1 cellular context compared by ENCODE assay signal in genomic region chr7:150801946-150802771, GRCh38.
TF ChIP-seq lines count a peak whose summit lies in the region.

No MANE protein-coding gene starts in this region.

TF ChIP-seq in GM23338, 12 proteins besides CTCF, POLR2A, EP300 and RAD21 (continued from another document):
- TF ChIP-seq ZNF462 (CRISPR knock-in tag; IDR thresholded peaks at IDR 0.05) (no peak), ZNF331 (CRISPR knock-in tag; IDR thresholded peaks at IDR 0.05; ENCODE audit: low read depth) (no peak), EZH2 (IDR thresholded peaks at IDR 0.05; ENCODE audit: low read depth, unreplicated experiment) (no peak), ZNF114 (CRISPR knock-in tag; IDR thresholded peaks at IDR 0.05) (no peak), EZH2phosphoT487 (IDR thresholded peaks at IDR 0.05; ENCODE audit: unreplicated experiment) (no peak), NANOG (IDR thresholded peaks at IDR 0.05; ENCODE audit: borderline replicate concordance) (no peak), STAT1 (IDR thresholded peaks at IDR 0.05; ENCODE audit: unreplicated experiment) (no peak), CREB1 (CRISPR knock-in tag; IDR thresholded peaks at IDR 0.05; ENCODE audit: low read depth) (no peak)
